8 cellular contexts compared by ENCODE assay signal in the genomic region with DNA sequence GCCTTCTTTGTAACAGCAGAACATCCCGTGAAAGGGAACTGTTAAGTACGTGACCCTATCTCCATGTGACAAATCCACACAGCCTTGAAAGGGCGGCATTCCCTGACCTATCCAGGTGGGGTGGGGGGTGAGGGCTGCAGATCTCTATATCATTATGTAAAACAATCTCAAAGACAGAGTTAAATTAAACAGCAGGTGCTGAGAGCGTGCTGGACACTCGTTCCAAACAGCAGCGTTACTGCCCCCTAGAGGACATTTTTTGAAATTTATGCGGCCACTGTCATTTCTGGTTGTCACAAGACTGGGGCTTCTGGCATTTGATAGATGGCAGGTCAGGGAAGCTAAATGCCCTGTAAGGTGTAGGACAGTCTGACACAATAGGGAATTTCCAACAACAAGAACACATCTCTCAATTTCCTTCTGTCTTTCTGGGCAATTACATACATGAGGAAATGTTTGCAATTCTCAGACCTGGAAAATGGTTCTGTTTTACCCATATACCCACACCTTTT. TPM values are rescaled to one million over a fixed set of nuclear protein-coding genes. Genes with fewer than 3 reads are reported as not detected.
DNase-seq lines count a peak whose midpoint lies in the region; ATAC-seq, FAIRE-seq and TF ChIP-seq lines count a peak whose summit lies in the region.

No MANE protein-coding gene starts in this region.

- H3K27ac ChIP-seq in spleen: peak overlapping the region in 3 of 8 donors; percentile 74 to 86 (median 78)

- 2 to 8% (median 6%) methylated on average over 7 of the region's 7 CpGs for WGBS in spleen, 5 donors

- peak; percentile 3 for FAIRE-seq in TTC549 (lab: Jason Lieb, UNC)

- no peaks in the 10 kb centered on the region for H3K9me3 ChIP-seq in spleen

- H3K4me3 ChIP-seq in astrocyte of the spinal cord (ENCODE audit: low read depth, low read length) (no peak overlapping the region), spleen (no peak overlapping the region)

- DNase-seq in SIG-M5 treated with dmso at 0.1 percent for 504 hours (lab: John Stamatoyannopoulos, UW; ENCODE audit: unreplicated experiment) (peak; percentile 76), SIG-M5 (lab: John Stamatoyannopoulos, UW) (no peak), NCI-H2081 (lab: John Stamatoyannopoulos, UW) (peak; percentile 77 to 86), astrocyte of the spinal cord (ENCODE audit: low read depth, low spot score) (peak; percentile 67), hippocampal formation (lab: John Stamatoyannopoulos, UW) (peak; percentile 43 to 55), spleen (peak; percentile 77)

- no peaks in the 10 kb centered on the region for H3K36me3 ChIP-seq in spleen

- ATAC-seq in GM21576 (IDR thresholded peaks at IDR 0.05; ENCODE audit: unreplicated experiment): no peak

- TF ChIP-seq CTCF in astrocyte of the spinal cord (IDR thresholded peaks at IDR 0.05; ENCODE audit: low read depth, low read length) (peak; percentile 70), spleen (IDR thresholded peaks at IDR 0.05 in 8 of 11, conservative IDR thresholded peaks at IDR 0.05 in 3 of 11) (peak; percentile 52 to 88 (median 84))

- TF ChIP-seq POLR2A in spleen (IDR thresholded peaks at IDR 0.05): no peak

- in situ Hi-C loops in astrocyte of the spinal cord (cut with HindIII; ENCODE audit: low sequenced_read_pairs): no loop called here

- no peaks in the 10 kb centered on the region for H3K27me3 ChIP-seq in spleen (replicated peaks in 1 of 7)

- H3K4me1 ChIP-seq in spleen: peaks cover 12 to 74% (median 54%) of the 10 kb centered on the region in 6 donors

- intact Hi-C loops in spleen (cut with DNase I; ENCODE audit: low total_unique reads): no loop called here

RNA-seq across cellular contexts. Expression of a gene that starts 6.7 kb away (rescaled TPM):
- total RNA-seq in spleen: 100 to 1,000 TPM in 4 of 7 donors, 10 to 100 TPM in 3; 76.1 to 214 (median 104) TPM
- 100 to 1,000 TPM; 101 to 204 (median 132) TPM for polyA plus RNA-seq in spleen

RNA-seq across cellular contexts. Expression of a gene that starts 13.8 kb away (rescaled TPM):
- 100 to 1,000 TPM; 503 to 896 (median 579) TPM for total RNA-seq in spleen
- 100 to 1,000 TPM; 135 to 237 (median 166) TPM for polyA plus RNA-seq in spleen

RNA-seq across cellular contexts. Expression of a gene that starts 22.9 kb away (rescaled TPM):
- total RNA-seq in spleen: 10 to 100 TPM in 1 of 7 donors, 1 to 10 TPM in 5, under 1 TPM in 1; 0.95 to 12.5 (median 2.0) TPM
- polyA plus RNA-seq in spleen: 10 to 100 TPM in 1 of 3 donors, 1 to 10 TPM in 1, under 1 TPM in 1; 0.48 to 14.6 (median 1.2) TPM

RNA-seq across cellular contexts. Expression of a gene that starts 32.3 kb away (rescaled TPM):
- total RNA-seq in spleen: 1 to 10 TPM in 2 of 7 donors, under 1 TPM in 5; 0.60 to 2.5 (median 0.69) TPM
- under 1 TPM; 0.11 to 0.42 (median 0.33) TPM for polyA plus RNA-seq in spleen

RNA-seq across cellular contexts. Expression of a gene that starts 58.1 kb away (rescaled TPM):
- total RNA-seq in spleen: 10 to 100 TPM; 11.3 to 36.7 (median 23.7) TPM
- 1 to 10 TPM in 2 of 3 donors, under 1 TPM in 1; 0.93 to 2.3 (median 1.7) TPM for polyA plus RNA-seq in spleen
